In the genomic region with DNA sequence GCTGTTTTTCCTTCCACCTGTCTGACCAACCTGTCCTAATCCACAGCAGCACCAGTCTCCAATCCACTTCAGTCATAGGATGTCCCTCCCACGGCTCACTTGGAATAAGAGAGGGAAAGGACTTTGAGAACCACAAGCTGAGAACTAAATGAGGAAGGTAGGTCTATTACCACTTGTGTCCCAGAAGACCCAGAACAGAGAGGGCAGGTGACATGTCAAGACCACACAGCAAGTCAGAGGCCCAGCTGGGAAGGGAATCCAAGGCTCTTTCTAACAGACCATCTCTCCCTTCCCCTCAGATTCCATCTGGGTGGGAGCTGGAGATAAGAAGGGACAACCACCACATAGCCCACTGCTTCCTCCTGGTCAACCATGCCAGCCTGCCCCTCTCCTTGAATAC, we compare ENCODE assay signal across 13 cellular contexts. TPM values are rescaled to one million over a fixed set of nuclear protein-coding genes. Genes with fewer than 3 reads are reported as not detected.
DNase-seq lines count a peak whose midpoint lies in the region; ATAC-seq, FAIRE-seq and TF ChIP-seq lines count a peak whose summit lies in the region.
"Had no signal": no experiment of that assay in that cellular context is flagged by ENCODE, and none has a peak within 500 bp of the region (broad histone marks: within the 10 kb centered on the region; RNA-seq: fewer than 3 reads in every experiment).

No MANE protein-coding gene starts in this region.

- peak overlapping the region; percentile 20 for H3K4me3 Mint-ChIP-seq in activated CD4-positive, alpha-beta T cell treated with anti-CD3 and anti-CD28 coated beads, Interleukin-2, amount 10 ng/mL, durations not matched to agents 24 days and 14 days
- H3K4me3 Mint-ChIP-seq in IgD-negative memory B cell = peak overlapping the region; percentile 42 to 88 (median 66)

- CTCF ChIA-PET in K562 (lab: Yijun Ruan, JAX; ENCODE audit: low intra/inter-chr PET ratio) = no interaction called here

- TF ChIP-seq POLR2A in K562 (conservative IDR thresholded peaks at IDR 0.05) = no peak

- H3K27ac ChIP-seq in K562 (ENCODE audit: extremely low read depth, low read depth, low read length) = no peak overlapping the region
- H3K27ac ChIP-seq in skeletal muscle tissue (ENCODE audit: low read depth, low read length) = peak overlapping the region; percentile 73

- H3K9ac ChIP-seq in K562 (ENCODE audit: insufficient read depth in 1 of 2, low read depth in 2 of 2, low read length in 2 of 2) (no peak overlapping the region), skeletal muscle tissue (ENCODE audit: low read depth in 1 of 3, low read length in 3 of 3) (peak overlapping the region; percentile 6 to 59 (median 41))

- no peak overlapping the region for H3K4me3 ChIP-seq in K562
- H3K4me3 ChIP-seq in skeletal muscle tissue (ENCODE audit: low read length in 3 of 3) = no peak overlapping the region
- H3K4me3 ChIP-seq: Peyer's patch had no signal

- POLR2A ChIA-PET in K562 (lab: Yijun Ruan, JAX) = interaction anchor here (0.6 to 1.3 kb wide), 2 partner anchors 17 to 333 kb away, joined by 3 to 5 read pairs; no protein-coding TSS in a partner anchor

- ATAC-seq in K562 (no peak), GM18858 (IDR thresholded peaks at IDR 0.05; ENCODE audit: unreplicated experiment) (no peak)

- intact Hi-C loops in activated CD4-positive, alpha-beta T cell treated with anti-CD3 and anti-CD28 coated beads, Interleukin-2, amount 10 ng/mL, durations not matched to agents 24 days and 14 days (cut with micrococcal nuclease) = no loop called here
- intact Hi-C loops in K562 (cut with micrococcal nuclease) = no loop called here

- H3K27ac Mint-ChIP-seq in activated CD4-positive, alpha-beta T cell treated with anti-CD3 and anti-CD28 coated beads, Interleukin-2, amount 10 ng/mL, durations not matched to agents 24 days and 14 days = peak overlapping the region; percentile 57
- H3K27ac Mint-ChIP-seq in IgD-negative memory B cell = peak overlapping the region; percentile 79 to 95 (median 93)

- H4K20me1 ChIP-seq in K562 (replicated peaks; ENCODE audit: control insufficient read depth, insufficient read depth, low read length) = no peaks in the 10 kb centered on the region; the same call in 1 of the 2 replicates

- in situ Hi-C loops in K562 (cut with MboI) = no loop called here

- DNase-seq in activated CD4-positive, alpha-beta T cell treated with anti-CD3 and anti-CD28 coated beads, Interleukin-2, amount 10 ng/mL, durations not matched to agents 24 days and 14 days = no peak
- DNase-seq in activated CD4-positive, alpha-beta T cell treated with anti-CD3 and anti-CD28 coated beads, Interleukin-2, amount 50 U/mL, for 4 hours = no peak
- DNase-seq in K562 (ENCODE audit: extremely low read depth in 1 of 4, low spot score in 3 of 4) = no peak
- no peak for DNase-seq in kidney tubule cell (ENCODE audit: low spot score)
- no peak for DNase-seq in T-helper 9 cell
- DNase-seq: hypothalamus, midbrain, NCI-H1092 treated with DMSO at 0.1 percent for 48 hours, occipital lobe, Peyer's patch had no signal

- no peak for TF ChIP-seq RAD21 in K562 (CRISPR knock-in tag; conservative IDR thresholded peaks at IDR 0.05 in 1 of 2, IDR thresholded peaks at IDR 0.05 in 1 of 2)

- H3K27me3 ChIP-seq in K562 (ENCODE audit: control insufficient read depth in 2 of 2, insufficient read depth in 2 of 2, low read length in 2 of 2) (peaks cover 21 to 65% of the 10 kb centered on the region in 2 experiments; a peak in 3 of 5 replicates), skeletal muscle tissue (ENCODE audit: control insufficient read depth in 3 of 3, insufficient read depth in 3 of 3, low read length in 3 of 3) (no peaks in the 10 kb centered on the region)
- H3K27me3 ChIP-seq: Peyer's patch had no signal

- peaks cover 77% of the 10 kb centered on the region for H3K4me1 Mint-ChIP-seq in activated CD4-positive, alpha-beta T cell treated with anti-CD3 and anti-CD28 coated beads, Interleukin-2, amount 10 ng/mL, durations not matched to agents 24 days and 14 days
- peaks cover 62 to 84% (median 66%) of the 10 kb centered on the region in 3 donors for H3K4me1 Mint-ChIP-seq in IgD-negative memory B cell

- BruUV-seq in K562 (replicated peaks; lab: Mats Ljungman, UMichigan) = no TSS peak

- H3K36me3 ChIP-seq in K562 (ENCODE audit: control insufficient read depth, insufficient read depth, low read length) (no peaks in the 10 kb centered on the region), skeletal muscle tissue (ENCODE audit: control insufficient read depth in 3 of 3, insufficient read depth in 3 of 3, low read length in 3 of 3) (peaks cover 36 to 45% (median 37%) of the 10 kb centered on the region in 3 donors)

- H2AFZ ChIP-seq in K562 (ENCODE audit: low read depth, low read length) = no peak overlapping the region

- H3K4me1 ChIP-seq in K562 (replicated peaks in 1 of 2; ENCODE audit: control insufficient read depth in 2 of 2, insufficient read depth in 2 of 2, low read length in 2 of 2) (no peaks in the 10 kb centered on the region), skeletal muscle tissue (ENCODE audit: control insufficient read depth in 3 of 3, insufficient read depth in 3 of 3, low read length in 3 of 3) (peaks cover 77 to 82% (median 80%) of the 10 kb centered on the region in 3 donors)

- no peak overlapping the region for H3K4me2 ChIP-seq in K562 (ENCODE audit: insufficient read depth, low read length)

- WGBS in K562 (ENCODE audit: insufficient coverage, low coverage, missing lambda C conversion rate) = 22% methylated on average over 1 of the region's 1 CpG

- no peak for FAIRE-seq in K562 (lab: Jason Lieb, UNC)

- H3K9me3 ChIP-seq in K562 (replicated peaks; ENCODE audit: control insufficient read depth, insufficient read depth, low read depth, low read length) = no peaks in the 10 kb centered on the region
- no peaks in the 10 kb centered on the region for H3K9me3 ChIP-seq in skeletal muscle tissue (ENCODE audit: control insufficient read depth in 3 of 3, low read length in 3 of 3)
- H3K9me3 ChIP-seq: Peyer's patch had no signal

- H3K36me3 Mint-ChIP-seq in activated CD4-positive, alpha-beta T cell treated with anti-CD3 and anti-CD28 coated beads, Interleukin-2, amount 10 ng/mL, durations not matched to agents 24 days and 14 days (ENCODE audit: low read depth) = peaks cover 69% of the 10 kb centered on the region
- peaks cover 16% of the 10 kb centered on the region for H3K36me3 Mint-ChIP-seq in IgD-negative memory B cell

- H3K27me3 Mint-ChIP-seq in activated CD4-positive, alpha-beta T cell treated with anti-CD3 and anti-CD28 coated beads, Interleukin-2, amount 10 ng/mL, durations not matched to agents 24 days and 14 days = no peaks in the 10 kb centered on the region
- no peaks in the 10 kb centered on the region for H3K27me3 Mint-ChIP-seq in IgD-negative memory B cell

- H3K9me3 Mint-ChIP-seq in activated CD4-positive, alpha-beta T cell treated with anti-CD3 and anti-CD28 coated beads, Interleukin-2, amount 10 ng/mL, durations not matched to agents 24 days and 14 days = no peaks in the 10 kb centered on the region
- H3K9me3 Mint-ChIP-seq in IgD-negative memory B cell = no peaks in the 10 kb centered on the region

- no peak for TF ChIP-seq CTCF in K562 (IDR thresholded peaks at IDR 0.05 in 2 of 3, conservative IDR thresholded peaks at IDR 0.05 in 1 of 3; ENCODE audit: insufficient read depth in 2 of 3, low read depth in 1 of 3, low read length in 3 of 3)

- no peak for TF ChIP-seq EP300 in K562 (IDR thresholded peaks at IDR 0.05; ENCODE audit: low read length)

- H3K79me2 ChIP-seq in K562 (ENCODE audit: control insufficient read depth, insufficient read depth, low read length) = no peaks in the 10 kb centered on the region

- H3K9me1 ChIP-seq in K562 (ENCODE audit: control insufficient read depth, insufficient read depth, low read length) = no peaks in the 10 kb centered on the region

TF ChIP-seq in K562, 482 proteins besides CTCF, POLR2A, EP300 and RAD21 (continues in another document):
- TF ChIP-seq, protein P1, sequence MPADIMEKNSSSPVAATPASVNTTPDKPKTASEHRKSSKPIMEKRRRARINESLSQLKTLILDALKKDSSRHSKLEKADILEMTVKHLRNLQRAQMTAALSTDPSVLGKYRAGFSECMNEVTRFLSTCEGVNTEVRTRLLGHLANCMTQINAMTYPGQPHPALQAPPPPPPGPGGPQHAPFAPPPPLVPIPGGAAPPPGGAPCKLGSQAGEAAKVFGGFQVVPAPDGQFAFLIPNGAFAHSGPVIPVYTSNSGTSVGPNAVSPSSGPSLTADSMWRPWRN (IDR thresholded peaks at IDR 0.05; ENCODE audit: low read depth) = no peak
- TF ChIP-seq RBM25 (IDR thresholded peaks at IDR 0.05; ENCODE audit: low read depth, low read length, severe bottlenecking) (peak; percentile 42), ZFP36 (IDR thresholded peaks at IDR 0.05; ENCODE audit: low read depth, low read length, partially characterized antibody) (peak; percentile 35)

RNA-seq across cellular contexts. Expression of a gene that starts 14.6 kb away (rescaled TPM):
- total RNA-seq in activated CD4-positive, alpha-beta T cell treated with anti-CD3 and anti-CD28 coated beads, Interleukin-2, amount 10 ng/mL, durations not matched to agents 24 days and 14 days = 314 and 315 TPM in 2 replicates
- polyA plus RNA-seq in IgD-negative memory B cell (298 TPM), K562 (2011; rRNA removed) (8.1 and 27.2 TPM in 2 replicates), K562 (2014; fragmentation: Illumina TruSeq; extraction: Trizol) (10.1 and 10.4 TPM in 2 replicates), K562 (2014; fragmentation: Nextera tagmentation; extraction: Ambion mirVana) (1 to 10 TPM in 1 of 2 experiments, under 1 TPM in 1; 0.70 to 1.9 TPM), K562 (2014; rRNA removed) (8.3 and 8.8 TPM in 2 replicates)
- total RNA-seq in K562 (2011; cell fraction: chromatin; rRNA removed; ENCODE audit: low replicate concordance) = 14.4 and 15.9 TPM in 2 replicates
- 6.0 and 8.9 TPM in 2 replicates for total RNA-seq in K562 (2011; cell fraction: nucleolus; rRNA removed)
- total RNA-seq in K562 (2011; cell fraction: nucleoplasm; rRNA removed) = 11.6 and 11.7 TPM in 2 replicates
- total RNA-seq in K562 (2014; rRNA removed) (8.1 and 11.8 TPM in 2 replicates), K562 (2014; rRNA removed; fragmentation: Illumina TruSeq; extraction: Trizol) (7.8 and 9.6 TPM in 2 replicates), K562 (2015; rRNA removed; fragmentation: Illumina TruSeq; extraction: Trizol) (12.0 and 13.2 TPM in 2 replicates), K562 (2021) (11.6 and 12.0 TPM in 2 replicates), skeletal muscle tissue (361 TPM)
- polyA plus RNA-seq in K562 (2011; cell fraction: cytosol; rRNA removed) = 7.1 and 33.5 TPM in 2 replicates
- polyA plus RNA-seq in K562 (2011; cell fraction: nucleus; rRNA removed) = 5.0 and 18.8 TPM in 2 replicates
- polyA plus RNA-seq in K562 (2012) = 13.5 and 16.9 TPM in 2 replicates
- polyA minus RNA-seq in K562 (2011; rRNA and poly(A)+ RNA removed) = 11.3 and 36.0 TPM in 2 replicates
- polyA minus RNA-seq in K562 (2011; cell fraction: cytosol; rRNA and poly(A)+ RNA removed) = 5.2 and 14.0 TPM in 2 replicates
- 6.1 and 27.3 TPM in 2 replicates for polyA minus RNA-seq in K562 (2011; cell fraction: nucleus; rRNA and poly(A)+ RNA removed)

Comparison
In these comparisons a context has a peak if more than half of its experiments do, and no peak if none do; other contexts are left out.
1. H3K9ac ChIP-seq: peak in skeletal muscle tissue (3 of 3); none in K562 (0 of 2).
2. RNA of a gene that starts 14.6 kb away (total RNA-seq): 361 TPM in skeletal muscle tissue (single experiment) and 314 to 315 TPM in activated CD4-positive, alpha-beta T cell treated with anti-CD3 and anti-CD28 coated beads, Interleukin-2, amount 10 ng/mL, durations not matched to agents 24 days and 14 days; 6.0 to 15.9 TPM in K562; every median in the first group is over 10 times any median in the second.